1 cellular context compared by ENCODE assay signal in the genomic region with DNA sequence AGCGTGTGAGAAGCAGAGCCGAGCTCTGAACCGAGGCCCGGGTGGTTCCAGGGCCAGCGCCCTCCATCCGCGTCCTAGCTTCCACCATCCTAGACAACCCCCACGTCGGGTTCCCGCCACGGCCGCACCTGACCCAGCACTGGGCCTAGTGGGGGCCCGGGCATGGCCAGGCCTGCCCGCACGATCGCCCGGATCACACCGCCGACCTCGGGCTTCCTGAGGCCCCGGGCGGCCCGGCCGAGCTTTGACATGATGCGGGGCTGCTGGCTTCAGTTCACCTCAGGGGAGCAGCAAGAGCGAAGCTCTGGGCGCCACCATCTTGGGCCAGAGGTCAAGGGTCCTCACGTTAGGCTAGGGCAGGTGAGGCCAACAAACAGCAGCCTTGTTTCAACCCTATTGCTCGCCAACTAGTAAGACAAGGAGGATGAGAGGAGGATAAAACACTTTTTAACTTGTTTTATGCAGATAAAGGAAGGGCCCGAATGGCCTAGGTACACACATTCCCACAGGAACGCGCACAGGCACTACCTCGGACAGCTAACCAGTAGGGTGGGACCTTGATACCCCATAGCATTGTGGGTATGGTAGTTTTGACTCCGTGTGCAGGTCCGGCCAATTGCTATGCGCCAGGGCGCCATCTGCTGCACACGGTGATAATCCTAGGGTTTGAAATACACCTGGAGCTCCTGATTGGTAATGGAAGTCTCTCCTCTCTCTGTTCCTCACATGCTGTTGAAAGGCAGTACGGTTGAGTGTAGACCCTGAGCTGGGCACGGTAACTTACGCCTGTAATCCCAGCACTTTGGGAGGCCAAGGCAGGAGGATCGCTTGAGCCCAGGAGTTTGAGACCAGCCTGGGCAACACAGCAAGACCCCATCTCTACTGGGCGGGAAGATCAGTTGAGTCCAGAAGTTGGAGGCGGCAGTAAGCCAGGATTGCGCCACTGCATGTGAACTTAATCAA.
TF ChIP-seq lines count a peak whose summit lies in the region.

A gene (minus strand): TSS at position 345 of the 963 bp plus-strand sequence. CDS start 94 bp downstream, at position 251.

TF ChIP-seq in H1, 55 proteins besides CTCF, POLR2A, EP300 and RAD21:
- TF ChIP-seq YY1 (IDR thresholded peaks at IDR 0.05; ENCODE audit: low read depth, low read length) (peak; percentile 94), POU5F1 (IDR thresholded peaks at IDR 0.05; ENCODE audit: low read depth, low read length) (no peak), HDAC2 (IDR thresholded peaks at IDR 0.05; ENCODE audit: borderline replicate concordance in 1 of 2, low read depth in 2 of 2, low read length in 2 of 2) (peak in 1 of 2 experiments; percentile 69; a peak in 1 of 4 replicates), POLR2AphosphoS5 (IDR thresholded peaks at IDR 0.05; ENCODE audit: low read depth, low read length) (peak; percentile 82; the same call in 1 of the 2 replicates), SRF (IDR thresholded peaks at IDR 0.05; ENCODE audit: low read depth, low read length) (0 out of 2 replicates have a peak, but pooled peaks have one; percentile 0), SIN3A (conservative IDR thresholded peaks at IDR 0.05 in 1 of 2, IDR thresholded peaks at IDR 0.05 in 1 of 2; ENCODE audit: low read depth in 1 of 2, low read length in 2 of 2) (peak in 1 of 2 experiments; percentile 83; a peak in 1 of 4 replicates), CREB1 (IDR thresholded peaks at IDR 0.05) (peak; percentile 68; the same call in 1 of the 2 replicates), PHF8 (conservative IDR thresholded peaks at IDR 0.05; ENCODE audit: low read depth, low read length) (peak; percentile 84), SUZ12 (IDR thresholded peaks at IDR 0.05; ENCODE audit: low read length) (no peak), ASH2L (IDR thresholded peaks at IDR 0.05; ENCODE audit: low read length) (peak; percentile 54), SP4 (IDR thresholded peaks at IDR 0.05; ENCODE audit: low read length) (peak; percentile 99), SP1 (IDR thresholded peaks at IDR 0.05; ENCODE audit: low read depth, low read length) (peak; percentile 82; the same call in 1 of the 2 replicates), KDM4A (IDR thresholded peaks at IDR 0.05; ENCODE audit: low read depth, low read length, severe bottlenecking) (peak; percentile 35), FOSL1 (IDR thresholded peaks at IDR 0.05; ENCODE audit: insufficient read depth, low read depth, low read length) (no peak), CHD2 (IDR thresholded peaks at IDR 0.05; ENCODE audit: low read length) (peak; percentile 17; the same call in 1 of the 2 replicates), RXRA (IDR thresholded peaks at IDR 0.05; ENCODE audit: insufficient read depth, low read depth, low read length) (0 out of 2 replicates have a peak, but pooled peaks have one; percentile 14), TAF1 (IDR thresholded peaks at IDR 0.05; ENCODE audit: low read depth, low read length) (peak; percentile 89), BCL11A (IDR thresholded peaks at IDR 0.05; ENCODE audit: low read depth in 2 of 2, low read length in 2 of 2) (no peak), EGR1 (IDR thresholded peaks at IDR 0.05; ENCODE audit: borderline replicate concordance, low read depth, low read length) (no peak), SIX5 (IDR thresholded peaks at IDR 0.05; ENCODE audit: low read depth, low read length) (peak; percentile 86), TBP (IDR thresholded peaks at IDR 0.05; ENCODE audit: low read depth, low read length) (peak; percentile 51; the same call in 1 of the 2 replicates), SIRT6 (IDR thresholded peaks at IDR 0.05; ENCODE audit: low read length) (no peak), KDM1A (IDR thresholded peaks at IDR 0.05; ENCODE audit: borderline replicate concordance, low read length) (peak; percentile 93), SP2 (IDR thresholded peaks at IDR 0.05; ENCODE audit: low read length) (no peak), TCF12 (IDR thresholded peaks at IDR 0.05; ENCODE audit: low read depth, low read length) (peak; percentile 73; the same call in 1 of the 2 replicates), TEAD4 (IDR thresholded peaks at IDR 0.05; ENCODE audit: low read depth, low read length) (peak; percentile 81), ZNF274 (IDR thresholded peaks at IDR 0.05; ENCODE audit: borderline replicate concordance, extremely low read depth, low read length) (no peak), KDM5A (IDR thresholded peaks at IDR 0.05; ENCODE audit: low read length) (peak; percentile 93), CHD1 (IDR thresholded peaks at IDR 0.05; ENCODE audit: low read depth, low read length) (no peak)
- TF ChIP-seq, protein P1, sequence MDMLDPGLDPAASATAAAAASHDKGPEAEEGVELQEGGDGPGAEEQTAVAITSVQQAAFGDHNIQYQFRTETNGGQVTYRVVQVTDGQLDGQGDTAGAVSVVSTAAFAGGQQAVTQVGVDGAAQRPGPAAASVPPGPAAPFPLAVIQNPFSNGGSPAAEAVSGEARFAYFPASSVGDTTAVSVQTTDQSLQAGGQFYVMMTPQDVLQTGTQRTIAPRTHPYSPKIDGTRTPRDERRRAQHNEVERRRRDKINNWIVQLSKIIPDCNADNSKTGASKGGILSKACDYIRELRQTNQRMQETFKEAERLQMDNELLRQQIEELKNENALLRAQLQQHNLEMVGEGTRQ (IDR thresholded peaks at IDR 0.05; ENCODE audit: low read length) = no peak
- TF ChIP-seq, protein P2, sequence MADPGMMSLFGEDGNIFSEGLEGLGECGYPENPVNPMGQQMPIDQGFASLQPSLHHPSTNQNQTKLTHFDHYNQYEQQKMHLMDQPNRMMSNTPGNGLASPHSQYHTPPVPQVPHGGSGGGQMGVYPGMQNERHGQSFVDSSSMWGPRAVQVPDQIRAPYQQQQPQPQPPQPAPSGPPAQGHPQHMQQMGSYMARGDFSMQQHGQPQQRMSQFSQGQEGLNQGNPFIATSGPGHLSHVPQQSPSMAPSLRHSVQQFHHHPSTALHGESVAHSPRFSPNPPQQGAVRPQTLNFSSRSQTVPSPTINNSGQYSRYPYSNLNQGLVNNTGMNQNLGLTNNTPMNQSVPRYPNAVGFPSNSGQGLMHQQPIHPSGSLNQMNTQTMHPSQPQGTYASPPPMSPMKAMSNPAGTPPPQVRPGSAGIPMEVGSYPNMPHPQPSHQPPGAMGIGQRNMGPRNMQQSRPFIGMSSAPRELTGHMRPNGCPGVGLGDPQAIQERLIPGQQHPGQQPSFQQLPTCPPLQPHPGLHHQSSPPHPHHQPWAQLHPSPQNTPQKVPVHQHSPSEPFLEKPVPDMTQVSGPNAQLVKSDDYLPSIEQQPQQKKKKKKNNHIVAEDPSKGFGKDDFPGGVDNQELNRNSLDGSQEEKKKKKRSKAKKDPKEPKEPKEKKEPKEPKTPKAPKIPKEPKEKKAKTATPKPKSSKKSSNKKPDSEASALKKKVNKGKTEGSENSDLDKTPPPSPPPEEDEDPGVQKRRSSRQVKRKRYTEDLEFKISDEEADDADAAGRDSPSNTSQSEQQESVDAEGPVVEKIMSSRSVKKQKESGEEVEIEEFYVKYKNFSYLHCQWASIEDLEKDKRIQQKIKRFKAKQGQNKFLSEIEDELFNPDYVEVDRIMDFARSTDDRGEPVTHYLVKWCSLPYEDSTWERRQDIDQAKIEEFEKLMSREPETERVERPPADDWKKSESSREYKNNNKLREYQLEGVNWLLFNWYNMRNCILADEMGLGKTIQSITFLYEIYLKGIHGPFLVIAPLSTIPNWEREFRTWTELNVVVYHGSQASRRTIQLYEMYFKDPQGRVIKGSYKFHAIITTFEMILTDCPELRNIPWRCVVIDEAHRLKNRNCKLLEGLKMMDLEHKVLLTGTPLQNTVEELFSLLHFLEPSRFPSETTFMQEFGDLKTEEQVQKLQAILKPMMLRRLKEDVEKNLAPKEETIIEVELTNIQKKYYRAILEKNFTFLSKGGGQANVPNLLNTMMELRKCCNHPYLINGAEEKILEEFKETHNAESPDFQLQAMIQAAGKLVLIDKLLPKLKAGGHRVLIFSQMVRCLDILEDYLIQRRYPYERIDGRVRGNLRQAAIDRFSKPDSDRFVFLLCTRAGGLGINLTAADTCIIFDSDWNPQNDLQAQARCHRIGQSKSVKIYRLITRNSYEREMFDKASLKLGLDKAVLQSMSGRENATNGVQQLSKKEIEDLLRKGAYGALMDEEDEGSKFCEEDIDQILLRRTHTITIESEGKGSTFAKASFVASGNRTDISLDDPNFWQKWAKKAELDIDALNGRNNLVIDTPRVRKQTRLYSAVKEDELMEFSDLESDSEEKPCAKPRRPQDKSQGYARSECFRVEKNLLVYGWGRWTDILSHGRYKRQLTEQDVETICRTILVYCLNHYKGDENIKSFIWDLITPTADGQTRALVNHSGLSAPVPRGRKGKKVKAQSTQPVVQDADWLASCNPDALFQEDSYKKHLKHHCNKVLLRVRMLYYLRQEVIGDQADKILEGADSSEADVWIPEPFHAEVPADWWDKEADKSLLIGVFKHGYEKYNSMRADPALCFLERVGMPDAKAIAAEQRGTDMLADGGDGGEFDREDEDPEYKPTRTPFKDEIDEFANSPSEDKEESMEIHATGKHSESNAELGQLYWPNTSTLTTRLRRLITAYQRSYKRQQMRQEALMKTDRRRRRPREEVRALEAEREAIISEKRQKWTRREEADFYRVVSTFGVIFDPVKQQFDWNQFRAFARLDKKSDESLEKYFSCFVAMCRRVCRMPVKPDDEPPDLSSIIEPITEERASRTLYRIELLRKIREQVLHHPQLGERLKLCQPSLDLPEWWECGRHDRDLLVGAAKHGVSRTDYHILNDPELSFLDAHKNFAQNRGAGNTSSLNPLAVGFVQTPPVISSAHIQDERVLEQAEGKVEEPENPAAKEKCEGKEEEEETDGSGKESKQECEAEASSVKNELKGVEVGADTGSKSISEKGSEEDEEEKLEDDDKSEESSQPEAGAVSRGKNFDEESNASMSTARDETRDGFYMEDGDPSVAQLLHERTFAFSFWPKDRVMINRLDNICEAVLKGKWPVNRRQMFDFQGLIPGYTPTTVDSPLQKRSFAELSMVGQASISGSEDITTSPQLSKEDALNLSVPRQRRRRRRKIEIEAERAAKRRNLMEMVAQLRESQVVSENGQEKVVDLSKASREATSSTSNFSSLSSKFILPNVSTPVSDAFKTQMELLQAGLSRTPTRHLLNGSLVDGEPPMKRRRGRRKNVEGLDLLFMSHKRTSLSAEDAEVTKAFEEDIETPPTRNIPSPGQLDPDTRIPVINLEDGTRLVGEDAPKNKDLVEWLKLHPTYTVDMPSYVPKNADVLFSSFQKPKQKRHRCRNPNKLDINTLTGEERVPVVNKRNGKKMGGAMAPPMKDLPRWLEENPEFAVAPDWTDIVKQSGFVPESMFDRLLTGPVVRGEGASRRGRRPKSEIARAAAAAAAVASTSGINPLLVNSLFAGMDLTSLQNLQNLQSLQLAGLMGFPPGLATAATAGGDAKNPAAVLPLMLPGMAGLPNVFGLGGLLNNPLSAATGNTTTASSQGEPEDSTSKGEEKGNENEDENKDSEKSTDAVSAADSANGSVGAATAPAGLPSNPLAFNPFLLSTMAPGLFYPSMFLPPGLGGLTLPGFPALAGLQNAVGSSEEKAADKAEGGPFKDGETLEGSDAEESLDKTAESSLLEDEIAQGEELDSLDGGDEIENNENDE (IDR thresholded peaks at IDR 0.05; ENCODE audit: insufficient replicate concordance, low read length) = no peak
- TF ChIP-seq, protein P3, sequence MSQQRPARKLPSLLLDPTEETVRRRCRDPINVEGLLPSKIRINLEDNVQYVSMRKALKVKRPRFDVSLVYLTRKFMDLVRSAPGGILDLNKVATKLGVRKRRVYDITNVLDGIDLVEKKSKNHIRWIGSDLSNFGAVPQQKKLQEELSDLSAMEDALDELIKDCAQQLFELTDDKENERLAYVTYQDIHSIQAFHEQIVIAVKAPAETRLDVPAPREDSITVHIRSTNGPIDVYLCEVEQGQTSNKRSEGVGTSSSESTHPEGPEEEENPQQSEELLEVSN (IDR thresholded peaks at IDR 0.05) = peak; percentile 61
- TF ChIP-seq, protein P4, sequence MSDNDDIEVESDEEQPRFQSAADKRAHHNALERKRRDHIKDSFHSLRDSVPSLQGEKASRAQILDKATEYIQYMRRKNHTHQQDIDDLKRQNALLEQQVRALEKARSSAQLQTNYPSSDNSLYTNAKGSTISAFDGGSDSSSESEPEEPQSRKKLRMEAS (IDR thresholded peaks at IDR 0.05) = peak; percentile 19; the same call in 1 of the 2 replicates
